Comparison of ENCODE assay signal across 8 cellular contexts in the genomic region with DNA sequence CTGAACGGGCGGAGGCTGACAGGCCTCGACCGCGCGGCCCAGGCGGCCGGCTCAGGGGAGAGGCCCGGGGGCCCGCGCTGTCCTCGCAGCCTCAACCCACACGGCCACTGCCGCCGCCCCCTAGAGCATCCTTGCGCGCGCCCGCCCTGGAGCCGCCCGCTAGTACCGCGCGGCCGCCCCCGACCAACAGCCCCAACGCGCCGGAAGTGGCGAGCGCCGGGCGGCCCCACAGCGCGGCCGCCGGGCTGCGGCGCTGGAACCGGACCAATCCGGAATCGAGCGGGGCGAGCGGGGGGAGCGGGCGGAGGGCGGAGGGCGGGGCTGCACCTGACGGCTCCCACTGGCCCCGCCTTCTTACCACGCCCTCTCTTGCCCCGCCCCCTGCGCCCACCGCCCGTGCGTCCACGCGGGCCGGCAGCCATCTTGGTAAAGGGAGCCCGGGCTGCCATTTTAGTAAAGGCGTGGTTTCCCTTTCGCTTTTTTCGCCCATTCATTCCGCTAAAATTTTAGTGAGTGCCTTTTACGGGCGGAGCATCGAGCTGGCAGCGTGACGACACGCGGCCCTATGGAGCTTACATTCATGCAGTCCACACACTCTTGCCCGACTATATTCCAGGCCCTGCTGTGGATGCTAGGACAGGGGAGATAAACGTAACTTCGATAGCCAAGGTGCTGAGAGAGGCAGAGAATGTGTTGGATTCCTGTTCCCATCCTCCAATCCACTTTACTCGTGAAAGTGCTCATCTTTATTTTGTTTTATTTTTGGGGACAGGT. TPM values are rescaled to one million over a fixed set of nuclear protein-coding genes. Genes with fewer than 3 reads are reported as not detected.
DNase-seq lines count a peak whose midpoint lies in the region; ATAC-seq and TF ChIP-seq lines count a peak whose summit lies in the region.

A gene with protein sequence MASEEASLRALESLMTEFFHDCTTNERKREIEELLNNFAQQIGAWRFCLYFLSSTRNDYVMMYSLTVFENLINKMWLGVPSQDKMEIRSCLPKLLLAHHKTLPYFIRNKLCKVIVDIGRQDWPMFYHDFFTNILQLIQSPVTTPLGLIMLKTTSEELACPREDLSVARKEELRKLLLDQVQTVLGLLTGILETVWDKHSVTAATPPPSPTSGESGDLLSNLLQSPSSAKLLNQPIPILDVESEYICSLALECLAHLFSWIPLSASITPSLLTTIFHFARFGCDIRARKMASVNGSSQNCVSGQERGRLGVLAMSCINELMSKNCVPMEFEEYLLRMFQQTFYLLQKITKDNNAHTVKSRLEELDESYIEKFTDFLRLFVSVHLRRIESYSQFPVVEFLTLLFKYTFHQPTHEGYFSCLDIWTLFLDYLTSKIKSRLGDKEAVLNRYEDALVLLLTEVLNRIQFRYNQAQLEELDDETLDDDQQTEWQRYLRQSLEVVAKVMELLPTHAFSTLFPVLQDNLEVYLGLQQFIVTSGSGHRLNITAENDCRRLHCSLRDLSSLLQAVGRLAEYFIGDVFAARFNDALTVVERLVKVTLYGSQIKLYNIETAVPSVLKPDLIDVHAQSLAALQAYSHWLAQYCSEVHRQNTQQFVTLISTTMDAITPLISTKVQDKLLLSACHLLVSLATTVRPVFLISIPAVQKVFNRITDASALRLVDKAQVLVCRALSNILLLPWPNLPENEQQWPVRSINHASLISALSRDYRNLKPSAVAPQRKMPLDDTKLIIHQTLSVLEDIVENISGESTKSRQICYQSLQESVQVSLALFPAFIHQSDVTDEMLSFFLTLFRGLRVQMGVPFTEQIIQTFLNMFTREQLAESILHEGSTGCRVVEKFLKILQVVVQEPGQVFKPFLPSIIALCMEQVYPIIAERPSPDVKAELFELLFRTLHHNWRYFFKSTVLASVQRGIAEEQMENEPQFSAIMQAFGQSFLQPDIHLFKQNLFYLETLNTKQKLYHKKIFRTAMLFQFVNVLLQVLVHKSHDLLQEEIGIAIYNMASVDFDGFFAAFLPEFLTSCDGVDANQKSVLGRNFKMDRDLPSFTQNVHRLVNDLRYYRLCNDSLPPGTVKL (minus strand): TSS at position 208 of the 774 bp plus-strand sequence. CDS start 597 bp downstream, outside the sequence.

- no peak for TF ChIP-seq CTCF in GM12865 (IDR thresholded peaks at IDR 0.05; ENCODE audit: insufficient read depth, low read depth, low read length, missing control alignments)
- no peak for TF ChIP-seq CTCF in cardiac muscle cell (IDR thresholded peaks at IDR 0.05; ENCODE audit: low read depth, low read length)
- TF ChIP-seq CTCF in tibial nerve (IDR thresholded peaks at IDR 0.05), result peak in 2 of 5 experiments; percentile 13 to 15

- no peak within 1 kb of the TSS for H3K23ac ChIP-seq in trophoblast cell (ENCODE audit: low read length)

- peak within 1 kb of the TSS; percentile 2 for H2BK12ac ChIP-seq in trophoblast cell (ENCODE audit: low read length)

- peak; percentile 48 to 72 for TF ChIP-seq POLR2A in tibial nerve (IDR thresholded peaks at IDR 0.05)

- peak within 1 kb of the TSS; percentile 89 for H3K4me2 ChIP-seq in trophoblast cell (ENCODE audit: low read length)

- H3K9ac ChIP-seq in adipocyte (ENCODE audit: low read length), result peak within 1 kb of the TSS; percentile 93
- H3K9ac ChIP-seq in trophoblast cell (ENCODE audit: low read length), result peak within 1 kb of the TSS; percentile 83

- H3K36me3 ChIP-seq in adipocyte (ENCODE audit: control insufficient read depth, insufficient read depth, low read length, severe bottlenecking) (peaks cover 13% of the 10 kb centered on the region), cardiac muscle cell (no peaks in the 10 kb centered on the region), trophoblast cell (ENCODE audit: control insufficient read depth in 1 of 2, insufficient read depth in 2 of 2, low read length in 2 of 2) (peaks cover 2 to 9% of the 10 kb centered on the region in 2 experiments), tibial nerve (peaks cover 0 to 10% (median 0%) of the 10 kb centered on the region in 3 donors)

- peak within 1 kb of the TSS; percentile 97 for H3K18ac ChIP-seq in trophoblast cell (ENCODE audit: low read length)

- peaks cover 16% of the 10 kb centered on the region for H3K4me1 ChIP-seq in adipocyte (ENCODE audit: control insufficient read depth, insufficient read depth, low read length)
- peaks cover 4% of the 10 kb centered on the region for H3K4me1 ChIP-seq in cardiac muscle cell (ENCODE audit: low read depth)
- H3K4me1 ChIP-seq in trophoblast cell (ENCODE audit: control insufficient read depth in 1 of 2, insufficient read depth in 2 of 2, low read length in 2 of 2), result peaks cover 7 to 12% of the 10 kb centered on the region in 2 experiments
- H3K4me1 ChIP-seq in tibial nerve, result peaks cover 0 to 28% (median 6%) of the 10 kb centered on the region in 4 donors

- peak within 1 kb of the TSS; percentile 99 for H2AFZ ChIP-seq in trophoblast cell (ENCODE audit: insufficient read depth, low read length, poor library complexity)

- H3K27me3 ChIP-seq in adipocyte (replicated peaks; ENCODE audit: control insufficient read depth, insufficient read depth, low read length), result no peaks in the 10 kb centered on the region
- no peaks in the 10 kb centered on the region for H3K27me3 ChIP-seq in cardiac muscle cell
- no peaks in the 10 kb centered on the region for H3K27me3 ChIP-seq in trophoblast cell (ENCODE audit: insufficient read depth, low read length)
- H3K27me3 ChIP-seq in tibial nerve, result no peaks in the 10 kb centered on the region

- H3K14ac ChIP-seq in trophoblast cell (ENCODE audit: low read length), result peak within 1 kb of the TSS; percentile 80

- H2AK5ac ChIP-seq in trophoblast cell (ENCODE audit: low read length), result peak within 1 kb of the TSS; percentile 82

- peak within 1 kb of the TSS; percentile 76 for H4K12ac ChIP-seq in trophoblast cell (ENCODE audit: low read depth, low read length)

- H3K27ac ChIP-seq in cardiac muscle cell (no peak within 1 kb of the TSS), trophoblast cell (ENCODE audit: low read depth, low read length) (peak within 1 kb of the TSS; percentile 43), tibial nerve (peak within 1 kb of the TSS; percentile 90 to 96 (median 91))

- peak within 1 kb of the TSS; percentile 98 for H4K8ac ChIP-seq in trophoblast cell (ENCODE audit: low read depth, low read length)

- peak within 1 kb of the TSS; percentile 76 for H2BK120ac ChIP-seq in trophoblast cell (ENCODE audit: insufficient read depth, low read length, poor library complexity)

- H3K4me3 ChIP-seq in GM12865 (ENCODE audit: low read depth, low read length), result peak within 1 kb of the TSS; percentile 89
- H3K4me3 ChIP-seq in adipocyte (ENCODE audit: low read length), result peak within 1 kb of the TSS; percentile 94
- H3K4me3 ChIP-seq in cardiac muscle cell, result peak within 1 kb of the TSS; percentile 76
- H3K4me3 ChIP-seq in trophoblast cell (ENCODE audit: low read depth, low read length), result peak within 1 kb of the TSS; percentile 88
- peak within 1 kb of the TSS; percentile 82 to 95 (median 92) for H3K4me3 ChIP-seq in tibial nerve

- H2BK5ac ChIP-seq in trophoblast cell (ENCODE audit: low read depth, low read length, poor library complexity), result peak within 1 kb of the TSS; percentile 72

- H3K79me2 ChIP-seq in trophoblast cell (ENCODE audit: control insufficient read depth, insufficient read depth, low read length, poor library complexity), result peaks cover 10% of the 10 kb centered on the region

- H4K91ac ChIP-seq in trophoblast cell (ENCODE audit: low read depth, low read length), result peak within 1 kb of the TSS; percentile 72

- H3K79me1 ChIP-seq in trophoblast cell (ENCODE audit: low read length), result peaks cover 10% of the 10 kb centered on the region

- no CpG with 5 or more reads among the region's 76 CpGs for WGBS in trophoblast cell (ENCODE audit: extremely low coverage, insufficient coverage, insufficient read length)
- 4 to 9% methylated on average over 16 to 48 of the region's 76 CpGs for WGBS in tibial nerve, 2 donors

- no peaks in the 10 kb centered on the region for H3K9me3 ChIP-seq in adipocyte (ENCODE audit: control insufficient read depth, low read length)
- no peaks in the 10 kb centered on the region for H3K9me3 ChIP-seq in cardiac muscle cell (ENCODE audit: low read depth)
- no peaks in the 10 kb centered on the region for H3K9me3 ChIP-seq in trophoblast cell (ENCODE audit: insufficient read depth, low read depth, low read length)
- H3K9me3 ChIP-seq in tibial nerve, result no peaks in the 10 kb centered on the region

- DNase-seq in GM12865 (ENCODE audit: low read depth) (peak; percentile 98), NCI-H1436 treated with DMSO at 0.1 percent for 48 hours (lab: John Stamatoyannopoulos, UW) (peak; percentile 45), T follicular helper cell (ENCODE audit: low read depth) (peak; percentile 99), adipocyte (ENCODE audit: low read depth) (peak; percentile 98), cardiac muscle cell (ENCODE audit: low read depth in 1 of 2, low spot score in 1 of 2) (peak; percentile 97), trophoblast cell (peak; percentile 94 to 99), tibial nerve (ENCODE audit: low spot score in 2 of 2) (peak; percentile 90 to 93)

- TF ChIP-seq EP300 in tibial nerve (IDR thresholded peaks at IDR 0.05), result peak; percentile 86 to 87

- peak within 1 kb of the TSS; percentile 77 for H3K4ac ChIP-seq in trophoblast cell (ENCODE audit: low read depth, low read length)

- ATAC-seq in HG02798 (IDR thresholded peaks at IDR 0.05; ENCODE audit: poor library complexity, unreplicated experiment), result peak; percentile 89

RNA-seq across cellular contexts. Expression of the gene that starts here (rescaled TPM):
- 72.5 and 79.8 TPM in 2 replicates for total RNA-seq in cardiac muscle cell
- 34.8 and 45.1 TPM in 2 replicates for polyA plus RNA-seq in cardiac muscle cell
- 32.7 and 36.0 TPM in 2 replicates for polyA plus RNA-seq in trophoblast cell (2013)
- 100 to 1,000 TPM; 105 to 166 (median 141) TPM for total RNA-seq in tibial nerve

Comparison
In these comparisons a context has a peak if more than half of its experiments do, and no peak if none do; other contexts are left out.
1. DNase-seq: peak in every context shown above with its lines; median percentile 99 in T follicular helper cell; 98 in GM12865; 98 in adipocyte; 97 in cardiac muscle cell; 96 in trophoblast cell; 92 in tibial nerve; 45 in NCI-H1436 treated with DMSO at 0.1 percent for 48 hours.